Comparison of ENCODE assay signal across 21 cellular contexts in genomic region chr14:98185036-98185435, GRCh38.
DNase-seq lines count a peak whose midpoint lies in the region; ATAC-seq and TF ChIP-seq lines count a peak whose summit lies in the region.
"Had no signal": no experiment of that assay in that cellular context is flagged by ENCODE, and none has a peak within 500 bp of the region (broad histone marks: within the 10 kb centered on the region; RNA-seq: fewer than 3 reads in every experiment).

No MANE protein-coding gene starts in this region.

- H3K23ac ChIP-seq in mesendoderm (ENCODE audit: low read length) = no peak overlapping the region

- H3K4me3 Mint-ChIP-seq in activated T-cell treated with anti-CD3 and anti-CD28 coated beads, Interleukin-2, amount 50 U/mL, for 72 hours = peak overlapping the region; percentile 55 to 73
- H3K4me3 Mint-ChIP-seq in naive thymus-derived CD8-positive, alpha-beta T cell = peak overlapping the region; percentile 48 to 76 (median 67)
- H3K4me3 Mint-ChIP-seq: B cell, nephron progenitor cell had no signal

- peak; percentile 70 for DNase-seq in activated CD8-positive, alpha-beta memory T cell treated with anti-CD3 and anti-CD28 coated beads for 24 hours
- no peak for DNase-seq in activated CD8-positive, alpha-beta memory T cell treated with anti-CD3 and anti-CD28 coated beads, Interleukin-2, amount 50 U/mL, for 48 hours
- no peak for DNase-seq in activated T-cell treated with anti-CD3 and anti-CD28 coated beads, Interleukin-2, amount 50 U/mL, for 72 hours
- no peak for DNase-seq in naive thymus-derived CD8-positive, alpha-beta T cell
- DNase-seq in GM10248 (ENCODE audit: extremely low spot score) (no peak), mesendoderm (no peak), RWPE1 (ENCODE audit: low spot score) (no peak)
- DNase-seq: central memory CD4-positive, alpha-beta T cell; dorsolateral prefrontal cortex; GM23248; KG1; MV-4-11; NCI-H1694 treated with DMSO at 0.1 percent for 48 hours; NCI-H748 treated with DMSO at 0.1 percent for 48 hours; nephron progenitor cell; right lobe of liver; SHP77; upper lobe of right lung had no signal

- no peak overlapping the region for H2BK120ac ChIP-seq in mesendoderm (ENCODE audit: low read depth, low read length)

- CTCF ChIA-PET in GM10248 (lab: Yijun Ruan, JAX) = no interaction called here
- CTCF ChIA-PET in RWPE1 (lab: Yijun Ruan, JAX) = no interaction called here

- no peak overlapping the region for H2BK5ac ChIP-seq in mesendoderm (ENCODE audit: low read length)

- H3K27ac ChIP-seq in KOPT-K1 (ENCODE audit: low read depth, low read length, poor library complexity, severe bottlenecking) (peak overlapping the region; percentile 100), mesendoderm (ENCODE audit: low read depth, low read length) (no peak overlapping the region), RWPE1 (no peak overlapping the region)
- H3K27ac ChIP-seq: dorsolateral prefrontal cortex, GM23248, parathyroid adenoma, right lobe of liver, upper lobe of right lung had no signal

- no peak overlapping the region for H3K4me2 ChIP-seq in mesendoderm (ENCODE audit: low read length)

- peaks cover 0 to 3% of the 10 kb centered on the region in 2 donors for H3K9me3 Mint-ChIP-seq in activated T-cell treated with anti-CD3 and anti-CD28 coated beads, Interleukin-2, amount 50 U/mL, for 72 hours
- peaks cover 0 to 9% (median 0%) of the 10 kb centered on the region in 9 donors for H3K9me3 Mint-ChIP-seq in naive thymus-derived CD8-positive, alpha-beta T cell
- H3K9me3 Mint-ChIP-seq: nephron progenitor cell had no signal

- H3K56ac ChIP-seq in mesendoderm (ENCODE audit: low read length) = no peak overlapping the region

- no peaks in the 10 kb centered on the region for H3K27me3 ChIP-seq in mesendoderm (ENCODE audit: insufficient read depth, low read length, poor library complexity)
- H3K27me3 ChIP-seq: right lobe of liver, upper lobe of right lung had no signal

- H3K4me3 ChIP-seq in mesendoderm (ENCODE audit: low read length) = no peak overlapping the region
- H3K4me3 ChIP-seq: dorsolateral prefrontal cortex, GM23248, right lobe of liver, upper lobe of right lung had no signal

- no peaks in the 10 kb centered on the region for H3K79me2 ChIP-seq in mesendoderm (ENCODE audit: control insufficient read depth, insufficient read depth, low read length)
- H3K79me2 ChIP-seq: parathyroid adenoma had no signal

- H3K36me3 ChIP-seq in KOPT-K1 (ENCODE audit: insufficient read depth, low read length) = no peaks in the 10 kb centered on the region
- no peaks in the 10 kb centered on the region for H3K36me3 ChIP-seq in mesendoderm (ENCODE audit: control insufficient read depth, insufficient read depth, low read length)
- H3K36me3 ChIP-seq: right lobe of liver, upper lobe of right lung had no signal

- no peak overlapping the region for H2BK15ac ChIP-seq in mesendoderm (replicated peaks; ENCODE audit: low read depth)

- no peak overlapping the region for H3K18ac ChIP-seq in mesendoderm (ENCODE audit: low read length)

- H4K5ac ChIP-seq in mesendoderm (ENCODE audit: low read length) = no peak overlapping the region

- H3K27ac Mint-ChIP-seq in activated T-cell treated with anti-CD3 and anti-CD28 coated beads, Interleukin-2, amount 50 U/mL, for 72 hours = peak overlapping the region; percentile 98
- H3K27ac Mint-ChIP-seq in naive thymus-derived CD8-positive, alpha-beta T cell = peak overlapping the region; percentile 95 to 100 (median 96)
- H3K27ac Mint-ChIP-seq: B cell, nephron progenitor cell had no signal

- no peaks in the 10 kb centered on the region for H3K9me3 ChIP-seq in KOPT-K1 (ENCODE audit: insufficient read depth, low read length, poor library complexity, severe bottlenecking)
- H3K9me3 ChIP-seq: right lobe of liver, upper lobe of right lung had no signal

- peaks cover 100% of the 10 kb centered on the region for H3K4me1 Mint-ChIP-seq in activated T-cell treated with anti-CD3 and anti-CD28 coated beads, Interleukin-2, amount 50 U/mL, for 72 hours (ENCODE audit: low read depth)
- peaks cover 55 to 98% (median 94%) of the 10 kb centered on the region in 4 donors for H3K4me1 Mint-ChIP-seq in naive thymus-derived CD8-positive, alpha-beta T cell
- H3K4me1 Mint-ChIP-seq: B cell had no signal

- WGBS in mesendoderm (ENCODE audit: extremely low coverage, insufficient coverage, low lambda C conversion rate) = no CpG with 5 or more reads among the region's 8 CpGs

- POLR2A ChIA-PET in naive thymus-derived CD8-positive, alpha-beta T cell (lab: Charles Lee) = interaction anchor here (1.0 to 23.8 kb wide), 9 partner anchors 9 to 1083 kb away, joined by 3 to 361 read pairs (median 51); partner anchors contain the start of gene BCL11B
- POLR2A ChIA-PET in GM10248 (lab: Yijun Ruan, JAX) (interaction anchor here (0.6 kb wide), 1 partner anchor 316 kb away, joined by 3 read pairs; no protein-coding TSS in a partner anchor), RWPE1 (lab: Yijun Ruan, JAX; ENCODE audit: low non-redundant PET) (no interaction called here)

- no peak overlapping the region for H3K4ac ChIP-seq in mesendoderm (ENCODE audit: low read depth, low read length)

- no peaks in the 10 kb centered on the region for H3K4me1 ChIP-seq in mesendoderm (ENCODE audit: control insufficient read depth, low read depth, low read length)
- H3K4me1 ChIP-seq: parathyroid adenoma, right lobe of liver, upper lobe of right lung had no signal

- no peaks in the 10 kb centered on the region for H3K27me3 Mint-ChIP-seq in activated T-cell treated with anti-CD3 and anti-CD28 coated beads, Interleukin-2, amount 50 U/mL, for 72 hours (ENCODE audit: low read depth)
- no peaks in the 10 kb centered on the region for H3K27me3 Mint-ChIP-seq in naive thymus-derived CD8-positive, alpha-beta T cell
- H3K27me3 Mint-ChIP-seq: B cell had no signal

- H4K8ac ChIP-seq in mesendoderm (ENCODE audit: low read depth, low read length) = no peak overlapping the region

- no peaks in the 10 kb centered on the region for H3K79me1 ChIP-seq in mesendoderm (ENCODE audit: low read length)

- ATAC-seq in activated T-cell treated with anti-CD3 and anti-CD28 coated beads, Interleukin-2, amount 50 U/mL, for 72 hours (replicated peaks in 1 of 2) = no peak
- ATAC-seq in naive thymus-derived CD8-positive, alpha-beta T cell = no peak
- ATAC-seq: right lobe of liver, upper lobe of right lung had no signal

- peaks cover 0 to 2% of the 10 kb centered on the region in 2 donors for H3K36me3 Mint-ChIP-seq in activated T-cell treated with anti-CD3 and anti-CD28 coated beads, Interleukin-2, amount 50 U/mL, for 72 hours (ENCODE audit: insufficient read depth in 2 of 2)
- no peaks in the 10 kb centered on the region for H3K36me3 Mint-ChIP-seq in naive thymus-derived CD8-positive, alpha-beta T cell

- no peak overlapping the region for H3K9ac ChIP-seq in mesendoderm (ENCODE audit: low read length)
- H3K9ac ChIP-seq: GM23248, parathyroid adenoma had no signal

- no peak for TF ChIP-seq CTCF in GM10248 (IDR thresholded peaks at IDR 0.05; ENCODE audit: control extremely low read depth, extremely low read depth, low read depth, missing control alignments)
- TF ChIP-seq CTCF in RWPE1 (conservative IDR thresholded peaks at IDR 0.05; ENCODE audit: low read depth) = no peak

- no peak overlapping the region for H2AK5ac ChIP-seq in mesendoderm (ENCODE audit: low read length)
